23 cellular contexts compared by ENCODE assay signal in genomic region chr6:157097255-157097936, GRCh38.
A peak's percentile ranks its signal among the peaks of the same experiment; 100 is the strongest.
DNase-seq lines count a peak whose midpoint lies in the region; ATAC-seq and TF ChIP-seq lines count a peak whose summit lies in the region.
"Had no signal": no experiment of that assay in that cellular context is flagged by ENCODE, and none has a peak within 500 bp of the region (broad histone marks: within the 10 kb centered on the region; RNA-seq: fewer than 3 reads in every experiment).

No MANE protein-coding gene starts in this region.

- TF ChIP-seq POLR2A in body of pancreas (IDR thresholded peaks at IDR 0.05) = no peak

- peaks cover 2% of the 10 kb centered on the region for H3K36me3 Mint-ChIP-seq in activated CD4-positive, alpha-beta memory T cell treated with anti-CD3 and anti-CD28 coated beads for 36 hours
- H3K36me3 Mint-ChIP-seq in activated CD4-positive, alpha-beta memory T cell treated with anti-CD3 and anti-CD28 coated beads, Interleukin-2, amount 10 ng/mL, durations not matched to agents 7 days and 5 days (ENCODE audit: low read depth) = peaks cover 19% of the 10 kb centered on the region
- H3K36me3 Mint-ChIP-seq in CD4-positive, alpha-beta memory T cell = peaks cover 9 to 18% of the 10 kb centered on the region in 2 donors
- H3K36me3 Mint-ChIP-seq: natural killer cell treated with Interleukin-12 subunit alpha and Interleukin-12 subunit beta and Interleukin-15 and Interleukin-18, amount 100 ng/mL, for 72 hours had no signal

- H3K79me2 ChIP-seq in neural cell (replicated peaks; ENCODE audit: insufficient read depth, low read length) = no peaks in the 10 kb centered on the region

- peaks cover 58% of the 10 kb centered on the region for H3K4me1 Mint-ChIP-seq in activated CD4-positive, alpha-beta memory T cell treated with anti-CD3 and anti-CD28 coated beads for 36 hours (ENCODE audit: low read depth)
- peaks cover 49% of the 10 kb centered on the region for H3K4me1 Mint-ChIP-seq in activated CD4-positive, alpha-beta memory T cell treated with anti-CD3 and anti-CD28 coated beads, Interleukin-2, amount 10 ng/mL, durations not matched to agents 7 days and 5 days
- peaks cover 48 to 84% (median 65%) of the 10 kb centered on the region in 4 donors for H3K4me1 Mint-ChIP-seq in CD4-positive, alpha-beta memory T cell
- H3K4me1 Mint-ChIP-seq: mesothelial cell of epicardium had no signal

- H3K9me3 Mint-ChIP-seq in activated CD4-positive, alpha-beta memory T cell treated with anti-CD3 and anti-CD28 coated beads for 36 hours = no peaks in the 10 kb centered on the region
- no peaks in the 10 kb centered on the region for H3K9me3 Mint-ChIP-seq in activated CD4-positive, alpha-beta memory T cell treated with anti-CD3 and anti-CD28 coated beads, Interleukin-2, amount 10 ng/mL, durations not matched to agents 7 days and 5 days
- peaks cover 0 to 2% (median 0%) of the 10 kb centered on the region in 8 donors for H3K9me3 Mint-ChIP-seq in CD4-positive, alpha-beta memory T cell
- H3K9me3 Mint-ChIP-seq: activated B cell treated with CpG ODN at 0.5 μM for 24 hours; HFFc6; mesothelial cell of epicardium; natural killer cell treated with Interleukin-12 subunit alpha and Interleukin-12 subunit beta and Interleukin-15 and Interleukin-18, amount 100 ng/mL, for 72 hours had no signal

- no peaks in the 10 kb centered on the region for H3K36me3 ChIP-seq in CD4-positive, alpha-beta memory T cell (ENCODE audit: insufficient read depth, low read length)
- H3K36me3 ChIP-seq in body of pancreas (replicated peaks in 1 of 2; ENCODE audit: insufficient read depth in 1 of 2, low read depth in 2 of 2) (no peaks in the 10 kb centered on the region), neural cell (ENCODE audit: insufficient read depth, low read length) (peaks cover 3% of the 10 kb centered on the region), psoas muscle (ENCODE audit: insufficient read depth in 1 of 2, low read depth in 1 of 2) (no peaks in the 10 kb centered on the region)
- H3K36me3 ChIP-seq: prostate gland had no signal

- H3K27me3 ChIP-seq in CD4-positive, alpha-beta memory T cell (ENCODE audit: insufficient read depth, low read length) = no peaks in the 10 kb centered on the region
- H3K27me3 ChIP-seq in body of pancreas (no peaks in the 10 kb centered on the region), neural cell (ENCODE audit: insufficient read depth, low read depth, low read length) (no peaks in the 10 kb centered on the region), psoas muscle (ENCODE audit: insufficient read depth in 3 of 3, low read length in 2 of 3) (no peaks in the 10 kb centered on the region)

- no peak overlapping the region for H2AFZ ChIP-seq in neural cell (ENCODE audit: low read depth, low read length)

- intact Hi-C loops in activated CD4-positive, alpha-beta memory T cell treated with anti-CD3 and anti-CD28 coated beads for 36 hours (cut with micrococcal nuclease) = no loop called here
- intact Hi-C loops in CD4-positive, alpha-beta memory T cell (cut with micrococcal nuclease) = no loop called here
- intact Hi-C loops in body of pancreas (cut with DNase I) = no loop called here
- intact Hi-C loops in psoas muscle (cut with DNase I) = no loop called here

- no peak for TF ChIP-seq EP300 in neural cell (conservative IDR thresholded peaks at IDR 0.05; ENCODE audit: poor library complexity, severe bottlenecking)

- no peak for TF ChIP-seq RAD21 in neural cell (conservative IDR thresholded peaks at IDR 0.05)

- H3K27ac Mint-ChIP-seq in activated CD4-positive, alpha-beta memory T cell treated with anti-CD3 and anti-CD28 coated beads for 36 hours = no peak overlapping the region
- H3K27ac Mint-ChIP-seq in activated CD4-positive, alpha-beta memory T cell treated with anti-CD3 and anti-CD28 coated beads, Interleukin-2, amount 10 ng/mL, durations not matched to agents 7 days and 5 days = no peak overlapping the region
- H3K27ac Mint-ChIP-seq in CD4-positive, alpha-beta memory T cell = peak overlapping the region; percentile 53 to 93 (median 79)
- H3K27ac Mint-ChIP-seq: activated B cell treated with CpG ODN at 0.5 μM for 24 hours; HFFc6; mesothelial cell of epicardium; natural killer cell treated with Interleukin-12 subunit alpha and Interleukin-12 subunit beta and Interleukin-15 and Interleukin-18, amount 100 ng/mL, for 72 hours had no signal

- POLR2A ChIA-PET in activated CD4-positive, alpha-beta memory T cell treated with anti-CD3 and anti-CD28 coated beads for 36 hours (lab: Charles Lee) = interaction anchor here (1.5 kb wide), 1 partner anchor 18 kb away, joined by 3 read pairs; no protein-coding TSS in a partner anchor
- POLR2A ChIA-PET in activated CD4-positive, alpha-beta memory T cell treated with anti-CD3 and anti-CD28 coated beads, Interleukin-2, amount 10 ng/mL, durations not matched to agents 7 days and 5 days (lab: Charles Lee) = interaction anchor here (0.9 kb wide), 1 partner anchor 10 kb away, joined by 3 read pairs; no protein-coding TSS in a partner anchor
- POLR2A ChIA-PET in CD4-positive, alpha-beta memory T cell (lab: Charles Lee; ENCODE audit: partially characterized antibody) = no interaction called here

- no peak overlapping the region for H3K4me3 ChIP-seq in CD4-positive, alpha-beta memory T cell (ENCODE audit: low read length in 2 of 2)
- H3K4me3 ChIP-seq in body of pancreas (no peak overlapping the region), neural cell (ENCODE audit: low read length) (peak overlapping the region; percentile 2), psoas muscle (no peak overlapping the region)
- H3K4me3 ChIP-seq: prostate gland had no signal

- no peaks in the 10 kb centered on the region for H3K27me3 Mint-ChIP-seq in activated CD4-positive, alpha-beta memory T cell treated with anti-CD3 and anti-CD28 coated beads for 36 hours
- H3K27me3 Mint-ChIP-seq in activated CD4-positive, alpha-beta memory T cell treated with anti-CD3 and anti-CD28 coated beads, Interleukin-2, amount 10 ng/mL, durations not matched to agents 7 days and 5 days = no peaks in the 10 kb centered on the region
- no peaks in the 10 kb centered on the region for H3K27me3 Mint-ChIP-seq in CD4-positive, alpha-beta memory T cell
- H3K27me3 Mint-ChIP-seq: activated B cell treated with CpG ODN at 0.5 μM for 24 hours; natural killer cell treated with Interleukin-12 subunit alpha and Interleukin-12 subunit beta and Interleukin-15 and Interleukin-18, amount 100 ng/mL, for 72 hours had no signal

- H3K27ac ChIP-seq in CD4-positive, alpha-beta memory T cell (ENCODE audit: low read depth, low read length) = no peak overlapping the region
- H3K27ac ChIP-seq in body of pancreas (peak overlapping the region in 3 of 4 donors; percentile 20 to 87 (median 86)), neural cell (ENCODE audit: low read length) (no peak overlapping the region), psoas muscle (no peak overlapping the region)
- H3K27ac ChIP-seq: prostate gland had no signal

- WGBS in body of pancreas, 2 donors = 24 to 35% methylated on average over 16 of the region's 16 CpGs
- WGBS in psoas muscle, 3 donors = 89 to 91% (median 90%) methylated on average over 16 of the region's 16 CpGs

- H4K20me1 ChIP-seq in neural cell (ENCODE audit: insufficient read depth) = no peaks in the 10 kb centered on the region

- no peak overlapping the region for H3K4me2 ChIP-seq in neural cell (ENCODE audit: low read length)

- no peaks in the 10 kb centered on the region for H3K9me3 ChIP-seq in CD4-positive, alpha-beta memory T cell (ENCODE audit: control insufficient read depth in 1 of 2, low read length in 2 of 2)
- no peaks in the 10 kb centered on the region for H3K9me3 ChIP-seq in body of pancreas
- no peaks in the 10 kb centered on the region for H3K9me3 ChIP-seq in neural cell (ENCODE audit: low read length)
- H3K9me3 ChIP-seq in psoas muscle = no peaks in the 10 kb centered on the region
- H3K9me3 ChIP-seq: Caco-2, prostate gland had no signal

- TF ChIP-seq CTCF in body of pancreas (IDR thresholded peaks at IDR 0.05) = peak in 1 of 7 experiments; percentile 12
- no peak for TF ChIP-seq CTCF in neural cell (IDR thresholded peaks at IDR 0.05; ENCODE audit: poor library complexity, severe bottlenecking)
- TF ChIP-seq CTCF in psoas muscle (IDR thresholded peaks at IDR 0.05) = no peak

- H3K9me2 ChIP-seq in neural cell (ENCODE audit: insufficient read depth, low read length) = no peaks in the 10 kb centered on the region

- no peak overlapping the region for H3K9ac ChIP-seq in neural cell (ENCODE audit: low read length)

- DNase-seq in activated CD4-positive, alpha-beta memory T cell treated with anti-CD3 and anti-CD28 coated beads for 36 hours = peak; percentile 35
- DNase-seq in activated CD4-positive, alpha-beta memory T cell treated with anti-CD3 and anti-CD28 coated beads, Interleukin-2, amount 10 ng/mL, durations not matched to agents 7 days and 5 days = no peak
- DNase-seq in CD4-positive, alpha-beta memory T cell = no peak
- DNase-seq in body of pancreas (peak in 1 of 4 donors; percentile 26), dermis blood vessel endothelial cell (no peak), psoas muscle (no peak)
- DNase-seq: activated B cell treated with CpG ODN at 0.5 μM for 24 hours; activated T-cell treated with anti-CD3 and anti-CD28 coated beads, Interleukin-2, amount 50 U/mL, for 1 hour; AML-193; cortex of kidney; DND-41; HFFc6; KG1; NCI-H1694; NCI-H226; NCI-H82; T-helper 9 cell had no signal

- H3K4me1 ChIP-seq in CD4-positive, alpha-beta memory T cell (ENCODE audit: insufficient read depth, low read length) = peaks cover 41% of the 10 kb centered on the region
- peaks cover 50% of the 10 kb centered on the region for H3K4me1 ChIP-seq in body of pancreas
- H3K4me1 ChIP-seq in psoas muscle = peaks cover 13% of the 10 kb centered on the region
- H3K4me1 ChIP-seq: prostate gland had no signal

- H3K4me3 Mint-ChIP-seq in activated CD4-positive, alpha-beta memory T cell treated with anti-CD3 and anti-CD28 coated beads for 36 hours = no peak overlapping the region
- H3K4me3 Mint-ChIP-seq in activated CD4-positive, alpha-beta memory T cell treated with anti-CD3 and anti-CD28 coated beads, Interleukin-2, amount 10 ng/mL, durations not matched to agents 7 days and 5 days = no peak overlapping the region
- peak overlapping the region in 5 of 8 donors; percentile 1 to 45 (median 32) for H3K4me3 Mint-ChIP-seq in CD4-positive, alpha-beta memory T cell
- H3K4me3 Mint-ChIP-seq: activated B cell treated with CpG ODN at 0.5 μM for 24 hours; HFFc6; mesothelial cell of epicardium; natural killer cell treated with Interleukin-12 subunit alpha and Interleukin-12 subunit beta and Interleukin-15 and Interleukin-18, amount 100 ng/mL, for 72 hours had no signal

- CTCF ChIA-PET in activated CD4-positive, alpha-beta memory T cell treated with anti-CD3 and anti-CD28 coated beads for 36 hours (lab: Charles Lee) = interaction anchor here (1.9 kb wide), 1 partner anchor 11 kb away, joined by 5 read pairs; no protein-coding TSS in a partner anchor
- CTCF ChIA-PET in activated CD4-positive, alpha-beta memory T cell treated with anti-CD3 and anti-CD28 coated beads, Interleukin-2, amount 10 ng/mL, durations not matched to agents 7 days and 5 days (lab: Charles Lee) = no interaction called here
- CTCF ChIA-PET in CD4-positive, alpha-beta memory T cell (lab: Charles Lee; ENCODE audit: partially characterized antibody) = no interaction called here

- H3F3A ChIP-seq in neural cell (ENCODE audit: insufficient read depth, low read length, poor library complexity, severe bottlenecking) = no peaks in the 10 kb centered on the region

- ATAC-seq in body of pancreas = no peak
- ATAC-seq in GM21526 (IDR thresholded peaks at IDR 0.05; ENCODE audit: low FRiP score, unreplicated experiment) = no peak
- ATAC-seq in psoas muscle = no peak
- ATAC-seq: natural killer cell treated with Interleukin-12 subunit alpha and Interleukin-12 subunit beta and Interleukin-15 and Interleukin-18, amount 100 ng/mL, for 72 hours had no signal

Comparison
In these comparisons a context has a peak if more than half of its experiments do, and no peak if none do; other contexts are left out.
1. H3K27ac Mint-ChIP-seq: peak in CD4-positive, alpha-beta memory T cell (7 of 7); none in activated CD4-positive, alpha-beta memory T cell treated with anti-CD3 and anti-CD28 coated beads for 36 hours (single experiment) and activated CD4-positive, alpha-beta memory T cell treated with anti-CD3 and anti-CD28 coated beads, Interleukin-2, amount 10 ng/mL, durations not matched to agents 7 days and 5 days (single experiment).
2. H3K4me3 Mint-ChIP-seq: peak in CD4-positive, alpha-beta memory T cell (5 of 8); none in activated CD4-positive, alpha-beta memory T cell treated with anti-CD3 and anti-CD28 coated beads for 36 hours (single experiment) and activated CD4-positive, alpha-beta memory T cell treated with anti-CD3 and anti-CD28 coated beads, Interleukin-2, amount 10 ng/mL, durations not matched to agents 7 days and 5 days (single experiment).
3. H3K27ac ChIP-seq: peak in body of pancreas (3 of 4); none in CD4-positive, alpha-beta memory T cell (single experiment), neural cell (single experiment) and psoas muscle (single experiment).